ENCODE assay signal across 13 cellular contexts in the genomic region with DNA sequence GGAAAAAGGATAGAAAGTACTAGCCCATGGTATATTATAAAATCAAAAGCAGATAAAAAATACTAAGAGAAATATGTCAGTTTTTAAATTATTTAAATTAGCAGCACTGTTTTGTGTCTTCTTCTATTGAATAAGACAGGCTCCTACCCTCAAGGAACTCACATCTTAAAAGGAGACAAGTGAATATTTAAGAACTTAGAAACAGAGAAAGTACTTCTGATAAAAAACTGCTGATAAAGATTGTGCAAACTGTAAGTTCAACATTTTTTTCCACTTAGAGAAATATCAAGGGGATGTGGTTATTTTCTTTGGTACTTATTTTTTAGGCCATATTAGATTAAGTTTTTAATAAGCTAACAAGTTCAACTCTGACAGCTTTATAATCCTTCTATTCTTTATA. TPM values are rescaled to one million over a fixed set of nuclear protein-coding genes. Genes with fewer than 3 reads are reported as not detected.
A peak's percentile ranks its signal among the peaks of the same experiment; 100 is the strongest.
DNase-seq lines count a peak whose midpoint lies in the region; FAIRE-seq and TF ChIP-seq lines count a peak whose summit lies in the region.
"Had no signal": no experiment of that assay in that cellular context is flagged by ENCODE, and none has a peak within 500 bp of the region (broad histone marks: within the 10 kb centered on the region; RNA-seq: fewer than 3 reads in every experiment).

No MANE protein-coding gene starts in this region.

- peaks cover 63% of the 10 kb centered on the region for H3K79me2 ChIP-seq in astrocyte (ENCODE audit: insufficient read depth, low read length)
- H3K79me2 ChIP-seq in smooth muscle cell (ENCODE audit: low read depth), result peaks cover 32% of the 10 kb centered on the region

- H4K20me1 ChIP-seq in astrocyte (ENCODE audit: insufficient read depth, low read length) (no peaks in the 10 kb centered on the region), smooth muscle cell (ENCODE audit: low read depth) (no peaks in the 10 kb centered on the region)

- DNase-seq in HFFc6 (no peak), OCI-M1 (lab: John Stamatoyannopoulos, UW) (peak; percentile 52), astrocyte (ENCODE audit: low read depth) (no peak), smooth muscle cell (lab: John Stamatoyannopoulos, UW; ENCODE audit: unreplicated experiment) (no peak), left ventricle myocardium inferior (no peak), superior temporal gyrus (ENCODE audit: extremely low spot score) (no peak)
- no peak for DNase-seq in effector CD4-positive, alpha-beta T cell
- DNase-seq: hippocampal formation, NCI-H1105, NCI-H2227 treated with DMSO at 0.1 percent for 48 hours, nucleus accumbens had no signal

- H3K36me3 Mint-ChIP-seq in HFFc6 (ENCODE audit: low read depth) (peaks cover 22% of the 10 kb centered on the region), astrocyte (ENCODE audit: low read depth, unreplicated experiment) (no peaks in the 10 kb centered on the region)

- H3K9me3 Mint-ChIP-seq in HFFc6, result no peaks in the 10 kb centered on the region
- no peaks in the 10 kb centered on the region for H3K9me3 Mint-ChIP-seq in astrocyte (ENCODE audit: unreplicated experiment)

- H3K4me2 ChIP-seq in astrocyte (ENCODE audit: low read length) (no peak overlapping the region), smooth muscle cell (peak overlapping the region; percentile 53)

- no peaks in the 10 kb centered on the region for H3K36me3 ChIP-seq in astrocyte (ENCODE audit: insufficient read depth, low read length)
- H3K36me3 ChIP-seq in smooth muscle cell (ENCODE audit: low read depth), result no peaks in the 10 kb centered on the region
- H3K36me3 ChIP-seq in left ventricle myocardium inferior, result no peaks in the 10 kb centered on the region
- H3K36me3 ChIP-seq: thoracic aorta had no signal

- H3K27me3 ChIP-seq in astrocyte (ENCODE audit: insufficient read depth, low read length) (no peaks in the 10 kb centered on the region), smooth muscle cell (ENCODE audit: low read depth) (no peaks in the 10 kb centered on the region), left ventricle myocardium inferior (ENCODE audit: low read depth) (no peaks in the 10 kb centered on the region)

- H3K27ac Mint-ChIP-seq in HFFc6 (peak overlapping the region; percentile 56), astrocyte (ENCODE audit: unreplicated experiment) (no peak overlapping the region)

- FAIRE-seq in astrocyte (lab: Jason Lieb, UNC), result no peak
- FAIRE-seq: TTC549 had no signal

- H3K4me1 ChIP-seq in astrocyte (ENCODE audit: insufficient read depth, low read length) (peaks cover 22% of the 10 kb centered on the region), smooth muscle cell (ENCODE audit: low read depth) (peaks cover 46% of the 10 kb centered on the region), left ventricle myocardium inferior (peaks cover 54% of the 10 kb centered on the region)

- H3K27ac ChIP-seq in astrocyte (ENCODE audit: low read depth, low read length) (no peak overlapping the region), smooth muscle cell (ENCODE audit: low read depth) (peak overlapping the region; percentile 47), left ventricle myocardium inferior (replicated peaks) (no peak overlapping the region)

- H2AFZ ChIP-seq in astrocyte (ENCODE audit: low read depth, low read length) (no peak overlapping the region), smooth muscle cell (ENCODE audit: low read depth) (no peak overlapping the region)

- TF ChIP-seq CTCF in HFFc6 (IDR thresholded peaks at IDR 0.05), result no peak
- no peak for TF ChIP-seq CTCF in astrocyte (IDR thresholded peaks at IDR 0.05; ENCODE audit: insufficient read depth, low read depth, low read length)
- no peak for TF ChIP-seq CTCF in smooth muscle cell (IDR thresholded peaks at IDR 0.05; ENCODE audit: borderline replicate concordance, insufficient read depth, poor library complexity, severe bottlenecking)
- no peak for TF ChIP-seq CTCF in left ventricle myocardium inferior (IDR thresholded peaks at IDR 0.05; ENCODE audit: borderline replicate concordance)

- no peaks in the 10 kb centered on the region for H3K9me3 ChIP-seq in astrocyte (ENCODE audit: insufficient read depth, low read depth, low read length)
- H3K9me3 ChIP-seq in smooth muscle cell (replicated peaks; ENCODE audit: low read depth), result no peaks in the 10 kb centered on the region
- H3K9me3 ChIP-seq in left ventricle myocardium inferior (replicated peaks), result no peaks in the 10 kb centered on the region
- H3K9me3 ChIP-seq: thoracic aorta had no signal

- H3K9ac ChIP-seq in astrocyte (ENCODE audit: low read length) (no peak overlapping the region), smooth muscle cell (ENCODE audit: low read depth) (no peak overlapping the region)

- H3K4me3 ChIP-seq in astrocyte (ENCODE audit: insufficient read depth, low read depth, low read length), result no peak overlapping the region
- H3K4me3 ChIP-seq in smooth muscle cell, result no peak overlapping the region
- H3K4me3 ChIP-seq in left ventricle myocardium inferior, result no peak overlapping the region
- H3K4me3 ChIP-seq: thoracic aorta had no signal

- intact Hi-C loops in left ventricle myocardium inferior (cut with micrococcal nuclease), result no loop called here

- peaks cover 13% of the 10 kb centered on the region for H3K27me3 Mint-ChIP-seq in HFFc6 (ENCODE audit: insufficient read depth)
- no peaks in the 10 kb centered on the region for H3K27me3 Mint-ChIP-seq in astrocyte (ENCODE audit: low read depth, unreplicated experiment)

- no peak overlapping the region for H3K4me3 Mint-ChIP-seq in HFFc6
- peak overlapping the region; percentile 47 for H3K4me3 Mint-ChIP-seq in astrocyte (ENCODE audit: unreplicated experiment)

- H3K4me1 Mint-ChIP-seq in HFFc6 (ENCODE audit: low read depth), result peaks cover 80% of the 10 kb centered on the region
- H3K4me1 Mint-ChIP-seq in astrocyte (ENCODE audit: low read depth, unreplicated experiment), result peaks cover 21% of the 10 kb centered on the region

- H3F3A ChIP-seq in smooth muscle cell (ENCODE audit: low read depth), result peaks cover 8% of the 10 kb centered on the region

RNA-seq across cellular contexts. Expression of a gene that starts 3.0 kb away (rescaled TPM):
- 10 to 100 TPM; 80.4 to 96.3 (median 90.4) TPM for total RNA-seq in HFFc6 (2021; fragmentation: NEBNext Ultra II Directional; extraction: Animal tissue kit (Norgen Biotek cat#: 25700))
- total RNA-seq in astrocyte (61.3 and 66.1 TPM in 2 replicates), smooth muscle cell (35.7 and 47.3 TPM in 2 replicates), left ventricle myocardium inferior (21.6 TPM)
- 8.6 and 11.8 TPM in 2 replicates for polyA plus RNA-seq in smooth muscle cell
